16 cellular contexts compared by ENCODE assay signal in the genomic region with DNA sequence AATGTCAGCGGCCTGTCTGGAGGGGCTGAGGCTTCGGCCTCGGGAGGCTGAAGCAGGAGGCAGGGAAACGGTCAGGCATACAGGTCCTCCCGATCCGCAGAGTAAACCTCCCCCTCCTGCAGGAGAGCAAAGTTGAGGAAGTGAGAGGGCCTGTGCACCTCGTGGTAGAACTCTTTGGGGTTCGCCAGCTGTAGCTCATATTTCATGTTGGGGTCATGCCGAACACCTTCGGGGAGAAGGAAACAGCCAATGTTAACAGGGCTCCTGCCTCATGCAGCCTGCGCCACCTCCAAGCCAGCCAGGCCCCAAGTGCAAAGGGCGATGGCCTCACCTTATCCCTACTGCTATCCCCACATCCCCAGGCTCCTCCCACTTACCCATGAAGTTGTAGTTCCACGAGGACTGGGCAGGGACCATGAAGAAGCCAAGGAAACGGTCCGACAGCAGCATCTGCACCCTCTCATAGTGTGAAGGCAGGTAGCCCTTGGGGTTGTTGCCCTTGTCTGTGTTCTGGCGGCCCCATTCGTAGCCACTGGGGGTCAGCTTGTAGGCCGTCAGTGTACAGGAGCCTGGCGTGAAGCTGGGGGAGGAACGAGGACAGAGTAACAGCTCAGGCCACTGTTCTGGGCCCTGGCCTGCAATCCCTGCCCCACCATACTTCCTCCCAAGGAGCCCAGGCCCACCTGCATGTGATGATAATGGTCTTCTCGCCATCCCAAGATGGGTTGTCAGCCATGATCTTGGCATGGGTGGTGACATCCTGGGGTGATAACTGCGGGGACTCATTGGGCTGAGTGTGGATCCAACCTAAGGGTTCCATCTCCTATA. TPM values are rescaled to one million over a fixed set of nuclear protein-coding genes. Genes with fewer than 3 reads are reported as not detected.
DNase-seq lines count a peak whose midpoint lies in the region; ATAC-seq, FAIRE-seq and TF ChIP-seq lines count a peak whose summit lies in the region.
"Had no signal": no experiment of that assay in that cellular context is flagged by ENCODE, and none has a peak within 500 bp of the region (broad histone marks: within the 10 kb centered on the region; RNA-seq: fewer than 3 reads in every experiment).

No MANE protein-coding gene starts in this region.

- H3K27me3 Mint-ChIP-seq in activated CD4-positive, alpha-beta memory T cell treated with anti-CD3 and anti-CD28 coated beads for 36 hours, result no peaks in the 10 kb centered on the region

- peaks cover 11% of the 10 kb centered on the region for H3K4me1 Mint-ChIP-seq in activated CD4-positive, alpha-beta memory T cell treated with anti-CD3 and anti-CD28 coated beads for 36 hours (ENCODE audit: low read depth)

- peak overlapping the region in 8 of 11 experiments; percentile 75 to 88 (median 82); a peak in 13 of 22 replicates for H3K27ac ChIP-seq in BLaER1 treated with 17β-estradiol and CSF1 and Interleukin-3, amounts not matched to agents 10 nM and 100 nM
- no peak overlapping the region for H3K27ac ChIP-seq in H1 (ENCODE audit: low read depth, low read length)
- H3K27ac ChIP-seq in pancreas, result peak overlapping the region; percentile 96 to 100 (median 98)
- H3K27ac ChIP-seq: SK-N-MC had no signal

- H2BK12ac ChIP-seq in H1 (ENCODE audit: low read depth, low read length), result no peak overlapping the region

- H3K9me3 Mint-ChIP-seq in activated CD4-positive, alpha-beta memory T cell treated with anti-CD3 and anti-CD28 coated beads for 36 hours, result no peaks in the 10 kb centered on the region
- H3K9me3 Mint-ChIP-seq: CD14-positive monocyte, HFFc6 had no signal

- no peak overlapping the region; the same call in 1 of the 2 replicates for H4K8ac ChIP-seq in H1 (ENCODE audit: extremely low read depth, insufficient read depth, low read length)

- H3K79me1 ChIP-seq in H1 (ENCODE audit: low read depth, low read length), result no peaks in the 10 kb centered on the region; the same call in 1 of the 2 replicates

- peak; percentile 23 for DNase-seq in MV-4-11 (lab: John Stamatoyannopoulos, UW)
- no peak for DNase-seq in H1 (ENCODE audit: low read depth in 1 of 2, low spot score in 2 of 2)
- DNase-seq in pancreas, result peak in 4 of 6 donors; percentile 21 to 70 (median 42)
- no peak for DNase-seq in GM10266 (ENCODE audit: extremely low spot score)
- no peak for DNase-seq in activated CD4-positive, alpha-beta memory T cell treated with anti-CD3 and anti-CD28 coated beads for 36 hours
- DNase-seq in GM13977 (ENCODE audit: low spot score), result no peak
- DNase-seq in NCI-H2081 (lab: John Stamatoyannopoulos, UW), result no peak
- DNase-seq: activated CD4-positive, alpha-beta T cell treated with anti-CD3 and anti-CD28 coated beads for 48 hours; activated gamma-delta T cell; HFFc6; NCI-H510A had no signal

- H3K9me3 ChIP-seq in BLaER1 treated with 17β-estradiol and CSF1 and Interleukin-3, amounts not matched to agents 10 nM and 100 nM (replicated peaks in 1 of 11), result no peaks in the 10 kb centered on the region
- H3K9me3 ChIP-seq in H1 (ENCODE audit: insufficient read depth in 2 of 2, low read depth in 1 of 2, low read length in 1 of 2) (no peaks in the 10 kb centered on the region), pancreas (no peaks in the 10 kb centered on the region)

- peaks cover 7% of the 10 kb centered on the region; the same call in 1 of the 2 replicates for H3K23me2 ChIP-seq in H1 (ENCODE audit: low read depth, low read length)

- in situ Hi-C loops in GM13977 (cut with MboI; ENCODE audit: low pct_unique_long_range_greater_than_20kb, low sequenced_read_pairs, unreplicated experiment), result no loop called here

- intact Hi-C loops in pancreas (cut with DNase I), result no loop called here
- intact Hi-C loops in activated CD4-positive, alpha-beta memory T cell treated with anti-CD3 and anti-CD28 coated beads for 36 hours (cut with micrococcal nuclease), result no loop called here

- POLR2A ChIA-PET in H1 (lab: Charles Lee; ENCODE audit: partially characterized antibody), result interaction anchor here (0.6 to 6.5 kb wide), 7 partner anchors 13 to 167 kb away, joined by 3 to 65 read pairs (median 4); no protein-coding TSS in a partner anchor
- POLR2A ChIA-PET in activated CD4-positive, alpha-beta memory T cell treated with anti-CD3 and anti-CD28 coated beads for 36 hours (lab: Charles Lee), result interaction anchor here (1.0 to 1.9 kb wide), 3 partner anchors 10 to 33 kb away, joined by 3 to 9 read pairs (median 8); partner anchors contain the start of gene PRPF8

- no peaks in the 10 kb centered on the region for H3K27me3 ChIP-seq in BLaER1 treated with 17β-estradiol and CSF1 and Interleukin-3, amounts not matched to agents 10 nM and 100 nM
- H3K27me3 ChIP-seq in H1 (replicated peaks in 1 of 4; ENCODE audit: control insufficient read depth in 3 of 4, extremely low read depth in 1 of 4, insufficient read depth in 3 of 4, low read length in 3 of 4) (peaks cover 0 to 6% (median 2%) of the 10 kb centered on the region in 4 experiments; a peak in 3 of 7 replicates), pancreas (no peaks in the 10 kb centered on the region)

- WGBS in H1 (ENCODE audit: extremely low coverage in 1 of 2, insufficient coverage in 1 of 2, insufficient read length in 1 of 2, insufficient replicate concordance in 2 of 2, low coverage in 1 of 2, low lambda C conversion rate in 2 of 2, missing lambda C conversion rate in 1 of 2), 2 experiments, result 88% methylated on average over 21 of the region's 22 CpGs; no CpG with 5 or more reads in 1 of the 2 experiments
- WGBS in pancreas, 2 donors, result 72 to 77% methylated on average over 21 to 22 of the region's 22 CpGs

- no peak overlapping the region for H4K5ac ChIP-seq in H1 (ENCODE audit: insufficient read length, low read depth, low read length)

- no peak for TF ChIP-seq POLR2A in H1 (IDR thresholded peaks at IDR 0.05; ENCODE audit: control extremely low read depth in 1 of 2, low read depth in 2 of 2, low read length in 2 of 2)

- H3K4me1 ChIP-seq in BLaER1 treated with 17β-estradiol and CSF1 and Interleukin-3, amounts not matched to agents 10 nM and 100 nM, result peaks cover 47 to 63% (median 57%) of the 10 kb centered on the region in 10 experiments
- H3K4me1 ChIP-seq in H1 (replicated peaks in 1 of 4; ENCODE audit: control insufficient read depth in 3 of 4, insufficient read depth in 4 of 4, low read length in 3 of 4) (peaks cover 0 to 21% (median 13%) of the 10 kb centered on the region in 4 experiments; a peak in 5 of 7 replicates), pancreas (peaks cover 17 to 25% (median 21%) of the 10 kb centered on the region in 3 donors)

- peaks cover 11 to 65% (median 56%) of the 10 kb centered on the region in 11 experiments; a peak in 20 of 22 replicates for H4K20me1 ChIP-seq in BLaER1 treated with 17β-estradiol and CSF1 and Interleukin-3, amounts not matched to agents 10 nM and 100 nM
- H4K20me1 ChIP-seq in H1 (replicated peaks in 1 of 2; ENCODE audit: control insufficient read depth in 1 of 2, insufficient read depth in 2 of 2, low read length in 2 of 2), result peaks cover 15 to 24% of the 10 kb centered on the region in 2 experiments

- no peak for TF ChIP-seq EP300 in H1 (IDR thresholded peaks at IDR 0.05; ENCODE audit: borderline replicate concordance in 1 of 2, low read depth in 2 of 2, low read length in 2 of 2)

- FAIRE-seq in H1 (lab: Jason Lieb, UNC) (no peak), pancreas (lab: Jason Lieb, UNC) (no peak)
- FAIRE-seq: colon, GM19239 had no signal

- H3K18ac ChIP-seq in H1 (ENCODE audit: extremely low read depth, low read length), result no peak overlapping the region

- no peak overlapping the region for H2BK15ac ChIP-seq in H1 (ENCODE audit: low read length)

- no peak overlapping the region for H2BK120ac ChIP-seq in H1 (replicated peaks; ENCODE audit: low read depth, low read length)

- no peaks in the 10 kb centered on the region for H3K79me2 ChIP-seq in H1 (ENCODE audit: control insufficient read depth in 1 of 2, insufficient read depth in 2 of 2, low read length in 2 of 2)

- H2BK5ac ChIP-seq in H1 (ENCODE audit: low read depth, low read length), result no peak overlapping the region; the same call in 1 of the 2 replicates

- H3K36me3 ChIP-seq in BLaER1 treated with 17β-estradiol and CSF1 and Interleukin-3, amounts not matched to agents 10 nM and 100 nM, result peaks cover 60 to 67% (median 61%) of the 10 kb centered on the region in 11 experiments
- peaks cover 38 to 54% (median 47%) of the 10 kb centered on the region in 4 experiments for H3K36me3 ChIP-seq in H1 (ENCODE audit: control insufficient read depth in 2 of 4, insufficient read depth in 4 of 4, low read length in 3 of 4)
- peaks cover 21 to 56% (median 52%) of the 10 kb centered on the region in 3 donors for H3K36me3 ChIP-seq in pancreas

- H3K9ac ChIP-seq in BLaER1 treated with 17β-estradiol and CSF1 and Interleukin-3, amounts not matched to agents 10 nM and 100 nM, result peak overlapping the region; percentile 71 to 86 (median 82); a peak in 19 of 22 replicates
- H3K9ac ChIP-seq in H1 (replicated peaks in 1 of 4; ENCODE audit: extremely low read depth in 1 of 4, low read depth in 3 of 4, low read length in 3 of 4), result no peak overlapping the region

- H4K91ac ChIP-seq in H1 (replicated peaks; ENCODE audit: insufficient read length, low read length), result no peak overlapping the region

- no peak overlapping the region for H2AFZ ChIP-seq in H1 (ENCODE audit: low read length)

- H3K23ac ChIP-seq in H1 (ENCODE audit: insufficient read length), result no peak overlapping the region

- H3K4ac ChIP-seq in H1 (replicated peaks; ENCODE audit: insufficient read length, low read depth, low read length), result no peak overlapping the region

- no peak overlapping the region for H3K56ac ChIP-seq in H1 (replicated peaks; ENCODE audit: insufficient read length, low read depth, low read length)

- no peak for ATAC-seq in pancreas

- no peak for TF ChIP-seq CTCF in H1 (IDR thresholded peaks at IDR 0.05; ENCODE audit: control extremely low read depth in 1 of 3, insufficient read depth in 1 of 3, low read depth in 1 of 3, low read length in 3 of 3)
- no peak for TF ChIP-seq CTCF in pancreas (IDR thresholded peaks at IDR 0.05)
- TF ChIP-seq CTCF in GM10266 (IDR thresholded peaks at IDR 0.05; ENCODE audit: control insufficient read depth, insufficient read depth, low read depth, missing control alignments), result no peak
- TF ChIP-seq CTCF in GM13977 (IDR thresholded peaks at IDR 0.05; ENCODE audit: extremely low read depth, insufficient read depth, missing control alignments), result no peak

- peak overlapping the region; percentile 91 to 100 (median 98) for H3K4me2 ChIP-seq in BLaER1 treated with 17β-estradiol and CSF1 and Interleukin-3, amounts not matched to agents 10 nM and 100 nM
- H3K4me2 ChIP-seq in H1 (ENCODE audit: insufficient read depth in 1 of 2, low read depth in 2 of 2, low read length in 2 of 2), result no peak overlapping the region; a peak in 1 of 4 replicates

- peaks cover 37% of the 10 kb centered on the region for H3K36me3 Mint-ChIP-seq in activated CD4-positive, alpha-beta memory T cell treated with anti-CD3 and anti-CD28 coated beads for 36 hours

- no peak for TF ChIP-seq RAD21 in H1 (IDR thresholded peaks at IDR 0.05 in 1 of 2, conservative IDR thresholded peaks at IDR 0.05 in 1 of 2; ENCODE audit: low read depth in 2 of 2, low read length in 2 of 2)

- H2BK20ac ChIP-seq in H1 (ENCODE audit: low read length), result no peak overlapping the region

- H3K4me3 Mint-ChIP-seq in activated CD4-positive, alpha-beta memory T cell treated with anti-CD3 and anti-CD28 coated beads for 36 hours, result no peak overlapping the region

- CTCF ChIA-PET in H1 (lab: Charles Lee; ENCODE audit: partially characterized antibody), result interaction anchor here (0.7 to 3.0 kb wide), 6 partner anchors 11 to 300 kb away, joined by 3 to 18 read pairs (median 10); no protein-coding TSS in a partner anchor
- CTCF ChIA-PET in activated CD4-positive, alpha-beta memory T cell treated with anti-CD3 and anti-CD28 coated beads for 36 hours (lab: Charles Lee), result interaction anchor here (0.9 to 2.9 kb wide), 4 partner anchors 18 to 77 kb away, joined by 3 to 31 read pairs (median 8); no protein-coding TSS in a partner anchor

- H2AK5ac ChIP-seq in H1 (ENCODE audit: low read depth, low read length), result no peak overlapping the region

- no peak overlapping the region for H3K27ac Mint-ChIP-seq in activated CD4-positive, alpha-beta memory T cell treated with anti-CD3 and anti-CD28 coated beads for 36 hours

- H3K14ac ChIP-seq in H1 (ENCODE audit: insufficient read length), result no peak overlapping the region

- H3K4me3 ChIP-seq in BLaER1 treated with 17β-estradiol and CSF1 and Interleukin-3, amounts not matched to agents 10 nM and 100 nM, result peak overlapping the region in 6 of 10 experiments; percentile 62 to 80 (median 66); a peak in 8 of 20 replicates
- H3K4me3 ChIP-seq in H1 (ENCODE audit: extremely low read depth in 1 of 4, insufficient read depth in 2 of 4, low read depth in 3 of 4, low read length in 4 of 4) (no peak overlapping the region), pancreas (peak overlapping the region in 1 of 4 donors; percentile 85)
- H3K4me3 ChIP-seq: SK-N-MC had no signal

RNA-seq across cellular contexts. Expression of gene RILP, which starts 1.3 kb away (rescaled TPM):
- total RNA-seq in H1 (2021; fragmentation: NEBNext Ultra II Directional; extraction: Animal tissue kit (Norgen Biotek cat#: 25700)), result 6.0 and 7.2 TPM in 2 replicates
- polyA plus RNA-seq in H1 (2011; rRNA removed) (6.8 and 10.3 TPM in 2 replicates), pancreas (10 to 100 TPM; 13.7 to 14.4 TPM)
- 8.8 TPM for polyA plus RNA-seq in H1 (2011; cell fraction: cytosol; rRNA removed)
- 8.7 TPM for polyA plus RNA-seq in H1 (2011; cell fraction: nucleus; rRNA removed)
- polyA plus RNA-seq in H1 (2012, experiment 1 of 2), result 5.5 to 9.1 TPM (median 7.5 TPM) in 4 replicates
- 5.8 TPM for polyA plus RNA-seq in H1 (2012, experiment 2 of 2)
- 13.2 TPM for polyA plus RNA-seq in H1 (2013, experiment 1 of 2)
- 13.9 TPM for polyA plus RNA-seq in H1 (2013, experiment 2 of 2)
- 2.0 and 3.0 TPM in 2 replicates for polyA minus RNA-seq in H1 (2011; rRNA and poly(A)+ RNA removed)
- polyA minus RNA-seq in H1 (2011; cell fraction: cytosol; rRNA and poly(A)+ RNA removed), result 3.5 TPM
- 3.0 TPM for polyA minus RNA-seq in H1 (2011; cell fraction: nucleus; rRNA and poly(A)+ RNA removed)
- 1 to 10 TPM; 6.6 to 9.0 (median 7.8) TPM for total RNA-seq in pancreas
- 1 to 10 TPM; 5.8 to 6.2 TPM for total RNA-seq in activated CD4-positive, alpha-beta memory T cell treated with anti-CD3 and anti-CD28 coated beads for 36 hours

RNA-seq across cellular contexts. Expression of gene SCARF1, which starts 5.4 kb away (rescaled TPM):
- 1.6 TPM in 2 replicates for total RNA-seq in H1 (2021; fragmentation: NEBNext Ultra II Directional; extraction: Animal tissue kit (Norgen Biotek cat#: 25700))
- polyA plus RNA-seq in H1 (2011; rRNA removed) (1.1 and 1.5 TPM in 2 replicates), pancreas (1 to 10 TPM; 8.1 to 8.6 TPM)
- polyA plus RNA-seq in H1 (2011; cell fraction: cytosol; rRNA removed), result 0.98 TPM
- 3.0 TPM for polyA plus RNA-seq in H1 (2011; cell fraction: nucleus; rRNA removed)
- 0.55 to 1.3 TPM (median 0.90 TPM) in 4 replicates for polyA plus RNA-seq in H1 (2012, experiment 1 of 2)
- 0.55 TPM for polyA plus RNA-seq in H1 (2012, experiment 2 of 2)
- 3.5 TPM for polyA plus RNA-seq in H1 (2013, experiment 1 of 2)
- polyA plus RNA-seq in H1 (2013, experiment 2 of 2), result 3.3 TPM
- polyA minus RNA-seq in H1 (2011; rRNA and poly(A)+ RNA removed), result 0.49 and 0.50 TPM in 2 replicates
- not detected for polyA minus RNA-seq in H1 (2011; cell fraction: cytosol; rRNA and poly(A)+ RNA removed)
- polyA minus RNA-seq in H1 (2011; cell fraction: nucleus; rRNA and poly(A)+ RNA removed), result 1.5 TPM
- total RNA-seq in pancreas, result 1 to 10 TPM; 2.0 to 5.0 (median 3.1) TPM
- total RNA-seq in activated CD4-positive, alpha-beta memory T cell treated with anti-CD3 and anti-CD28 coated beads for 36 hours, result 1 to 10 TPM; 2.7 to 3.2 TPM

RNA-seq across cellular contexts. Expression of gene SLC43A2, which starts 22.3 kb away (rescaled TPM):
- 6.6 and 7.8 TPM in 2 replicates for total RNA-seq in H1 (2021; fragmentation: NEBNext Ultra II Directional; extraction: Animal tissue kit (Norgen Biotek cat#: 25700))
- polyA plus RNA-seq in H1 (2011; rRNA removed) (10.5 and 12.6 TPM in 2 replicates), pancreas (10 to 100 TPM in 1 of 2 donors, 1 to 10 TPM in 1; 9.7 to 10.1 TPM)
- polyA plus RNA-seq in H1 (2011; cell fraction: cytosol; rRNA removed), result 7.7 TPM
- polyA plus RNA-seq in H1 (2011; cell fraction: nucleus; rRNA removed), result 9.0 TPM
- 8.7 to 10.6 TPM (median 9.4 TPM) in 4 replicates for polyA plus RNA-seq in H1 (2012, experiment 1 of 2)
- 9.0 TPM for polyA plus RNA-seq in H1 (2012, experiment 2 of 2)
- 9.4 TPM for polyA plus RNA-seq in H1 (2013, experiment 1 of 2)
- 9.7 TPM for polyA plus RNA-seq in H1 (2013, experiment 2 of 2)
- polyA minus RNA-seq in H1 (2011; rRNA and poly(A)+ RNA removed), result 7.8 and 10.8 TPM in 2 replicates
- 10.0 TPM for polyA minus RNA-seq in H1 (2011; cell fraction: cytosol; rRNA and poly(A)+ RNA removed)
- 8.6 TPM for polyA minus RNA-seq in H1 (2011; cell fraction: nucleus; rRNA and poly(A)+ RNA removed)
- 10 to 100 TPM in 3 of 6 donors, 1 to 10 TPM in 3; 2.6 to 14.5 (median 7.3) TPM for total RNA-seq in pancreas
- 1 to 10 TPM; 2.0 to 2.2 TPM for total RNA-seq in activated CD4-positive, alpha-beta memory T cell treated with anti-CD3 and anti-CD28 coated beads for 36 hours

RNA-seq across cellular contexts. Expression of gene PRPF8, which starts 33.7 kb away (rescaled TPM):
- total RNA-seq in H1 (2021; fragmentation: NEBNext Ultra II Directional; extraction: Animal tissue kit (Norgen Biotek cat#: 25700)), result 328 and 329 TPM in 2 replicates
- polyA plus RNA-seq in H1 (2011; rRNA removed) (271 and 337 TPM in 2 replicates), pancreas (10 to 100 TPM; 78.9 to 93.1 TPM)
- 171 TPM for polyA plus RNA-seq in H1 (2011; cell fraction: cytosol; rRNA removed)
- 475 TPM for polyA plus RNA-seq in H1 (2011; cell fraction: nucleus; rRNA removed)
- 269 to 356 TPM (median 294 TPM) in 4 replicates for polyA plus RNA-seq in H1 (2012, experiment 1 of 2)
- polyA plus RNA-seq in H1 (2012, experiment 2 of 2), result 746 TPM
- 148 TPM for polyA plus RNA-seq in H1 (2013, experiment 1 of 2)
- 123 TPM for polyA plus RNA-seq in H1 (2013, experiment 2 of 2)
- polyA minus RNA-seq in H1 (2011; rRNA and poly(A)+ RNA removed), result 610 and 698 TPM in 2 replicates
- polyA minus RNA-seq in H1 (2011; cell fraction: cytosol; rRNA and poly(A)+ RNA removed), result 338 TPM
- polyA minus RNA-seq in H1 (2011; cell fraction: nucleus; rRNA and poly(A)+ RNA removed), result 277 TPM
- 100 to 1,000 TPM in 3 of 6 donors, 10 to 100 TPM in 3; 88.8 to 129 (median 100.0) TPM for total RNA-seq in pancreas
- 100 to 1,000 TPM; 370 to 378 TPM for total RNA-seq in activated CD4-positive, alpha-beta memory T cell treated with anti-CD3 and anti-CD28 coated beads for 36 hours

RNA-seq across cellular contexts. Expression of gene TLCD2, which starts 59.2 kb away (rescaled TPM):
- total RNA-seq in H1 (2021; fragmentation: NEBNext Ultra II Directional; extraction: Animal tissue kit (Norgen Biotek cat#: 25700)), result 1.3 and 1.4 TPM in 2 replicates
- polyA plus RNA-seq in H1 (2011; rRNA removed), result 0.47 and 0.69 TPM in 2 replicates
- polyA plus RNA-seq in H1 (2011; cell fraction: cytosol; rRNA removed), result 0.83 TPM
- polyA plus RNA-seq in H1 (2011; cell fraction: nucleus; rRNA removed), result 2.2 TPM
- polyA plus RNA-seq in H1 (2012, experiment 1 of 2), result 1.4 to 1.9 TPM (median 1.5 TPM) in 4 replicates
- 0.58 TPM for polyA plus RNA-seq in H1 (2012, experiment 2 of 2)
- polyA plus RNA-seq in H1 (2013, experiment 1 of 2), result 1.9 TPM
- 1.6 TPM for polyA plus RNA-seq in H1 (2013, experiment 2 of 2)
- 0.85 and 1.0 TPM in 2 replicates for polyA minus RNA-seq in H1 (2011; rRNA and poly(A)+ RNA removed)
- polyA minus RNA-seq in H1 (2011; cell fraction: cytosol; rRNA and poly(A)+ RNA removed), result 0.66 TPM
- polyA minus RNA-seq in H1 (2011; cell fraction: nucleus; rRNA and poly(A)+ RNA removed), result 2.1 TPM
- total RNA-seq in pancreas, result 1 to 10 TPM in 5 of 6 donors, under 1 TPM in 1; 0.56 to 2.8 (median 1.4) TPM
- 1 to 10 TPM in 1 of 2 donors, under 1 TPM in 1; 0.75 to 1.4 TPM for polyA plus RNA-seq in pancreas
- total RNA-seq in activated CD4-positive, alpha-beta memory T cell treated with anti-CD3 and anti-CD28 coated beads for 36 hours, result under 1 TPM; 0.85 to 0.86 TPM
- polyA plus RNA-seq: CD14-positive monocyte had no signal

Comparison
In these comparisons a context has a peak if more than half of its experiments do, and no peak if none do; other contexts are left out.
1. H3K4me2 ChIP-seq: peak in BLaER1 treated with 17β-estradiol and CSF1 and Interleukin-3, amounts not matched to agents 10 nM and 100 nM (11 of 11); none in H1 (0 of 2).
2. H3K4me3 ChIP-seq: peak in BLaER1 treated with 17β-estradiol and CSF1 and Interleukin-3, amounts not matched to agents 10 nM and 100 nM (6 of 10); none in H1 (0 of 4).
3. H3K9ac ChIP-seq: peak in BLaER1 treated with 17β-estradiol and CSF1 and Interleukin-3, amounts not matched to agents 10 nM and 100 nM (11 of 11); none in H1 (0 of 4).
4. DNase-seq: peak in MV-4-11 (single experiment) and pancreas (4 of 6); none in H1 (0 of 2), GM10266 (single experiment), activated CD4-positive, alpha-beta memory T cell treated with anti-CD3 and anti-CD28 coated beads for 36 hours (single experiment), GM13977 (single experiment) and NCI-H2081 (0 of 2).